Comparison of ENCODE assay signal across 20 cellular contexts in the genomic region with DNA sequence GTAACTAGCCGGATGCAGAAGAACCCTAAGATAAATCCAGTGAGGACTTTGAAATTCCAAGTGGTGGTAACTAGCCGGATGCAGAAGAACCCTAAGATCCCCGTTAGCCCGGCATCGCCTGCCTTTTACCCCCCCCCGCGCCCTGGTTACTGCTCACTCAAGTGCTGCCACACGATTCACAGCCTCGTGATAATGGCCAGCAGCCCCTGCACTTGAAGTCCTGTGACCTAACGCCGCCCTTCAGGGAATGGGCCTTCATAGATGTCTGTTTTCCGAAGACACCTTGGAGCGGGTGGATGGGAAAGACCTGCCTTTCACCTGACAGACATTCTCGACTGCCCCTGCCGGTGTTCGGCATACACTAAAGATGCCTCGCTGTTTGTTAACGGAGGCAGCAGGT.
DNase-seq lines count a peak whose midpoint lies in the region; ATAC-seq, FAIRE-seq and TF ChIP-seq lines count a peak whose summit lies in the region.
"Had no signal": no experiment of that assay in that cellular context is flagged by ENCODE, and none has a peak within 500 bp of the region (broad histone marks: within the 10 kb centered on the region; RNA-seq: fewer than 3 reads in every experiment).

No MANE protein-coding gene starts in this region.

- H3K4me3 Mint-ChIP-seq in activated naive CD4-positive, alpha-beta T cell treated with anti-CD3 and anti-CD28 coated beads, Interleukin-2, amount 50 U/mL, for 24 hours, result no peak overlapping the region
- H3K4me3 Mint-ChIP-seq in activated T-helper 17 cell treated with anti-CD3 and anti-CD28 coated beads, Interleukin-2, amount 50 U/mL, for 72 hours, result no peak overlapping the region
- H3K4me3 Mint-ChIP-seq: GM23338, HFFc6 had no signal

- TF ChIP-seq POLR2A in GM12892 (IDR thresholded peaks at IDR 0.05; ENCODE audit: low read depth, low read length), result no peak

- peaks cover 17% of the 10 kb centered on the region for H3K36me3 Mint-ChIP-seq in activated naive CD4-positive, alpha-beta T cell treated with anti-CD3 and anti-CD28 coated beads, Interleukin-2, amount 50 U/mL, for 24 hours
- H3K36me3 Mint-ChIP-seq in activated naive CD4-positive, alpha-beta T cell treated with anti-CD3 and anti-CD28 coated beads, Interleukin-2, amount 50 U/mL, for 72 hours, result peaks cover 0 to 17% of the 10 kb centered on the region in 2 donors
- peaks cover 65% of the 10 kb centered on the region for H3K36me3 Mint-ChIP-seq in activated T-helper 17 cell treated with anti-CD3 and anti-CD28 coated beads, Interleukin-2, amount 50 U/mL, for 72 hours (ENCODE audit: low read depth)

- peaks cover 22% of the 10 kb centered on the region for H3K4me1 Mint-ChIP-seq in activated naive CD4-positive, alpha-beta T cell treated with anti-CD3 and anti-CD28 coated beads, Interleukin-2, amount 50 U/mL, for 24 hours
- peaks cover 26% of the 10 kb centered on the region for H3K4me1 Mint-ChIP-seq in activated T-helper 17 cell treated with anti-CD3 and anti-CD28 coated beads, Interleukin-2, amount 50 U/mL, for 72 hours
- H3K4me1 Mint-ChIP-seq: GM23338 had no signal

- peak overlapping the region; percentile 65 for H3K27ac Mint-ChIP-seq in activated naive CD4-positive, alpha-beta T cell treated with anti-CD3 and anti-CD28 coated beads, Interleukin-2, amount 50 U/mL, for 24 hours
- no peak overlapping the region for H3K27ac Mint-ChIP-seq in activated naive CD4-positive, alpha-beta T cell treated with anti-CD3 and anti-CD28 coated beads, Interleukin-2, amount 50 U/mL, for 72 hours
- peak overlapping the region; percentile 54 for H3K27ac Mint-ChIP-seq in activated T-helper 17 cell treated with anti-CD3 and anti-CD28 coated beads, Interleukin-2, amount 50 U/mL, for 72 hours
- H3K27ac Mint-ChIP-seq: HFFc6 had no signal

- no peak for DNase-seq in activated naive CD4-positive, alpha-beta T cell treated with anti-CD3 and anti-CD28 coated beads, Interleukin-2, amount 50 U/mL, for 72 hours (ENCODE audit: low spot score in 2 of 2)
- DNase-seq in GM12892 (ENCODE audit: insufficient read length), result no peak
- DNase-seq in SIG-M5 (lab: John Stamatoyannopoulos, UW), result no peak
- DNase-seq in NCI-H1105 treated with DMSO at 0.1 percent for 48 hours (lab: John Stamatoyannopoulos, UW), result no peak
- no peak for DNase-seq in midbrain (lab: John Stamatoyannopoulos, UW)
- DNase-seq: ACHN; BE2C; C1 segment of cervical spinal cord; CD8-positive, alpha-beta memory T cell; COR-L47; H7; HFFc6; KG1 had no signal

- peak; percentile 98 for FAIRE-seq in GM12892 (lab: Jason Lieb, UNC)
- peak; percentile 96 for FAIRE-seq in islet of Langerhans (lab: Jason Lieb, UNC)
- FAIRE-seq: A204.1 had no signal

- H3K27me3 Mint-ChIP-seq in activated naive CD4-positive, alpha-beta T cell treated with anti-CD3 and anti-CD28 coated beads, Interleukin-2, amount 50 U/mL, for 24 hours, result no peaks in the 10 kb centered on the region
- H3K27me3 Mint-ChIP-seq in activated T-helper 17 cell treated with anti-CD3 and anti-CD28 coated beads, Interleukin-2, amount 50 U/mL, for 72 hours, result no peaks in the 10 kb centered on the region
- H3K27me3 Mint-ChIP-seq: CD4-positive, CD25-positive, alpha-beta regulatory T cell had no signal

- ATAC-seq in activated naive CD4-positive, alpha-beta T cell treated with anti-CD3 and anti-CD28 coated beads, Interleukin-2, amount 50 U/mL, for 72 hours, result no peak
- no peak for ATAC-seq in activated T-helper 17 cell treated with anti-CD3 and anti-CD28 coated beads, Interleukin-2, amount 50 U/mL, for 72 hours (replicated peaks)
- ATAC-seq: GM23338, HCT116 had no signal

- no peaks in the 10 kb centered on the region for H3K9me3 Mint-ChIP-seq in activated naive CD4-positive, alpha-beta T cell treated with anti-CD3 and anti-CD28 coated beads, Interleukin-2, amount 50 U/mL, for 24 hours
- no peaks in the 10 kb centered on the region for H3K9me3 Mint-ChIP-seq in activated naive CD4-positive, alpha-beta T cell treated with anti-CD3 and anti-CD28 coated beads, Interleukin-2, amount 50 U/mL, for 72 hours
- no peaks in the 10 kb centered on the region for H3K9me3 Mint-ChIP-seq in activated T-helper 17 cell treated with anti-CD3 and anti-CD28 coated beads, Interleukin-2, amount 50 U/mL, for 72 hours
- H3K9me3 Mint-ChIP-seq: CD4-positive, CD25-positive, alpha-beta regulatory T cell; CD8-positive, alpha-beta memory T cell; GM23338; HFFc6 had no signal

Comparison
In these comparisons a context has a peak if more than half of its experiments do, and no peak if none do; other contexts are left out.
1. H3K27ac Mint-ChIP-seq: peak in activated naive CD4-positive, alpha-beta T cell treated with anti-CD3 and anti-CD28 coated beads, Interleukin-2, amount 50 U/mL, for 24 hours (single experiment) and activated T-helper 17 cell treated with anti-CD3 and anti-CD28 coated beads, Interleukin-2, amount 50 U/mL, for 72 hours (single experiment); none in activated naive CD4-positive, alpha-beta T cell treated with anti-CD3 and anti-CD28 coated beads, Interleukin-2, amount 50 U/mL, for 72 hours (0 of 2).